ENCODE assay signal across 12 cellular contexts in the genomic region with DNA sequence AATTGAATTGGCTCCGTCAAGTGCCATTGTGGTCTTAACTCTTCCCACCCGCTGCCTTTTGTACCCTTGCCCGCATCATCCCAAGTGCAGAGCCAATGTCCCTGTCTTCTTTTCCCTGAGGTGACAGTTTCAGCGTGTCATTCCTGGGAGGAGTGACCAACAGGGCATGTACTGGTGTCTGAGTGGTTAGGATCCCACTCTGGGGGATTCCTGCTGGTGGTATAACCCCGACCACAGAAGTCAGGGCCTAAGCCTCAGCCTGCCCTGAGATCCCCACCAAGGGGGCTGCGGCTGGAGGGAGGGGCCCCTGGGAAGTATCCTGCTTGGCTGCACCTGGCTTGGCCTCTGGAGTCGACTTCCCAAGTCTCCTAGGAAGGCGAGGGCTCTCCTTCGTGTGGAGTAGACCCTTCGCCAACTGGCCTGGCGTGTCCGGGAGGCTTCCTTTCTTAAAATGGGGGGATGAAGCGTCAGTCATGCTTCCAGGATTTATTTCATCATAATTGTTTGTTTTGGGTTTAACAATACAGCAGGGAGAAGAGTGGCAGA. TPM values are rescaled to one million over a fixed set of nuclear protein-coding genes. Genes with fewer than 3 reads are reported as not detected.
DNase-seq lines count a peak whose midpoint lies in the region; TF ChIP-seq lines count a peak whose summit lies in the region.
"Had no signal": no experiment of that assay in that cellular context is flagged by ENCODE, and none has a peak within 500 bp of the region (broad histone marks: within the 10 kb centered on the region; RNA-seq: fewer than 3 reads in every experiment).

No MANE protein-coding gene starts in this region.

- H3K4me1 Mint-ChIP-seq in endothelial cell (ENCODE audit: unreplicated experiment) (peaks cover 28% of the 10 kb centered on the region), neural progenitor cell (peaks cover 31% of the 10 kb centered on the region)
- H3K4me1 Mint-ChIP-seq: activated naive CD4-positive, alpha-beta T cell treated with anti-CD3 and anti-CD28 coated beads, Interleukin-2, amount 50 U/mL, for 24 hours had no signal

- H3K4me3 ChIP-seq in neural progenitor cell (no peak overlapping the region), uterus (no peak overlapping the region)

- DNase-seq in NCI-H524 (lab: John Stamatoyannopoulos, UW) (peak; percentile 20 to 41), NCI-H524 treated with DMSO at 0.1 percent for 48 hours (lab: John Stamatoyannopoulos, UW) (no peak), endothelial cell (ENCODE audit: low spot score) (no peak), neural progenitor cell (ENCODE audit: low spot score) (no peak), uterus (no peak), Kasumi-1 (lab: John Stamatoyannopoulos, UW) (no peak), occipital lobe (lab: John Stamatoyannopoulos, UW) (no peak)
- DNase-seq in stimulated activated CD4-positive, alpha-beta T cell treated with anti-CD3 and anti-CD28 coated beads, Interleukin-12 subunit alpha, Interleukin-12 subunit beta, amount 100 ng/mL, for 4 hours = no peak
- DNase-seq: glutamatergic neuron had no signal

- H3K9me3 Mint-ChIP-seq in endothelial cell (ENCODE audit: unreplicated experiment) = no peaks in the 10 kb centered on the region
- H3K9me3 Mint-ChIP-seq in neural progenitor cell = peaks cover 5% of the 10 kb centered on the region
- H3K9me3 Mint-ChIP-seq: activated naive CD4-positive, alpha-beta T cell treated with anti-CD3 and anti-CD28 coated beads, Interleukin-2, amount 50 U/mL, for 24 hours; dendritic cell treated with granulocyte-macrophage colony-stimulating factor and Interleukin-4, amounts not matched to agents 40 ng/mL and 50 ng/mL, for 4 days; stimulated activated naive CD8-positive, alpha-beta T cell treated with anti-CD3 and anti-CD28 coated beads, Interleukin-15, Interleukin-2, amounts not matched to agents 100 ng/mL and 50 ng/mL, for 24 hours had no signal

- no peak overlapping the region for H2AFZ ChIP-seq in neural progenitor cell (replicated peaks)

- H3K4me2 ChIP-seq in neural progenitor cell = no peak overlapping the region

- H4K20me1 ChIP-seq in neural progenitor cell (ENCODE audit: low read depth) = peaks cover 10% of the 10 kb centered on the region

- no peak overlapping the region for H3K9ac ChIP-seq in neural progenitor cell

- H3K36me3 Mint-ChIP-seq in endothelial cell (ENCODE audit: low read depth, unreplicated experiment) = no peaks in the 10 kb centered on the region
- H3K36me3 Mint-ChIP-seq in neural progenitor cell = no peaks in the 10 kb centered on the region
- H3K36me3 Mint-ChIP-seq: activated naive CD4-positive, alpha-beta T cell treated with anti-CD3 and anti-CD28 coated beads, Interleukin-2, amount 50 U/mL, for 24 hours had no signal

- H3K27me3 ChIP-seq in neural progenitor cell (peaks cover 100% of the 10 kb centered on the region), uterus (no peaks in the 10 kb centered on the region)

- H3K9me3 ChIP-seq in neural progenitor cell (ENCODE audit: low read depth) = no peaks in the 10 kb centered on the region
- no peaks in the 10 kb centered on the region for H3K9me3 ChIP-seq in uterus

- no peaks in the 10 kb centered on the region for H3K79me2 ChIP-seq in neural progenitor cell (ENCODE audit: low read depth)

- H3K4me1 ChIP-seq in neural progenitor cell (peaks cover 15% of the 10 kb centered on the region), uterus (peaks cover 34 to 57% of the 10 kb centered on the region in 2 donors)

- H3K27ac ChIP-seq in neural progenitor cell = no peak overlapping the region
- peak overlapping the region; percentile 95 to 99 for H3K27ac ChIP-seq in uterus

- TF ChIP-seq CTCF in endothelial cell (IDR thresholded peaks at IDR 0.05; ENCODE audit: unreplicated experiment) (no peak), neural progenitor cell (IDR thresholded peaks at IDR 0.05) (no peak), uterus (IDR thresholded peaks at IDR 0.05) (no peak)

- H3F3A ChIP-seq in neural progenitor cell (ENCODE audit: low read depth) = no peaks in the 10 kb centered on the region

- H3K27ac Mint-ChIP-seq in endothelial cell (ENCODE audit: unreplicated experiment) = no peak overlapping the region
- H3K27ac Mint-ChIP-seq in neural progenitor cell = no peak overlapping the region
- H3K27ac Mint-ChIP-seq: dendritic cell treated with granulocyte-macrophage colony-stimulating factor and Interleukin-4, amounts not matched to agents 40 ng/mL and 50 ng/mL, for 4 days; stimulated activated naive CD8-positive, alpha-beta T cell treated with anti-CD3 and anti-CD28 coated beads, Interleukin-15, Interleukin-2, amounts not matched to agents 100 ng/mL and 50 ng/mL, for 24 hours had no signal

- intact Hi-C loops in uterus (cut with DNase I; ENCODE audit: low total_unique reads) = no loop called here

- no peak for TF ChIP-seq POLR2A in uterus (IDR thresholded peaks at IDR 0.05)

- H3K27me3 Mint-ChIP-seq in endothelial cell (ENCODE audit: unreplicated experiment) (peaks cover 7% of the 10 kb centered on the region), neural progenitor cell (ENCODE audit: insufficient read depth, low read depth) (peaks cover 82% of the 10 kb centered on the region)
- H3K27me3 Mint-ChIP-seq: activated naive CD4-positive, alpha-beta T cell treated with anti-CD3 and anti-CD28 coated beads, Interleukin-2, amount 50 U/mL, for 24 hours; dendritic cell treated with granulocyte-macrophage colony-stimulating factor and Interleukin-4, amounts not matched to agents 40 ng/mL and 50 ng/mL, for 4 days; stimulated activated naive CD8-positive, alpha-beta T cell treated with anti-CD3 and anti-CD28 coated beads, Interleukin-15, Interleukin-2, amounts not matched to agents 100 ng/mL and 50 ng/mL, for 24 hours had no signal

- H3K4me3 Mint-ChIP-seq in endothelial cell (ENCODE audit: unreplicated experiment) (peak overlapping the region; percentile 17), neural progenitor cell (peak overlapping the region; percentile 13)
- H3K4me3 Mint-ChIP-seq: activated naive CD4-positive, alpha-beta T cell treated with anti-CD3 and anti-CD28 coated beads, Interleukin-2, amount 50 U/mL, for 24 hours; dendritic cell treated with granulocyte-macrophage colony-stimulating factor and Interleukin-4, amounts not matched to agents 40 ng/mL and 50 ng/mL, for 4 days; stimulated activated naive CD8-positive, alpha-beta T cell treated with anti-CD3 and anti-CD28 coated beads, Interleukin-15, Interleukin-2, amounts not matched to agents 100 ng/mL and 50 ng/mL, for 24 hours had no signal

- H3K36me3 ChIP-seq in neural progenitor cell = no peaks in the 10 kb centered on the region
- H3K36me3 ChIP-seq in uterus = no peaks in the 10 kb centered on the region

RNA-seq across cellular contexts. Expression of a gene that starts 40.6 kb away (rescaled TPM):
- 9.9 TPM for total RNA-seq in endothelial cell (ENCODE audit: unreplicated experiment)
- total RNA-seq in neural progenitor cell (ENCODE audit: low replicate concordance) = 0.06 TPM in 2 replicates
- total RNA-seq in uterus = 100 to 1,000 TPM in 2 of 4 donors, 10 to 100 TPM in 2; 27.4 to 381 (median 78.4) TPM
- 124 TPM for total RNA-seq in occipital lobe

Comparison
In these comparisons a context has a peak if more than half of its experiments do, and no peak if none do; other contexts are left out.
1. DNase-seq: peak in NCI-H524 (2 of 2); none in NCI-H524 treated with DMSO at 0.1 percent for 48 hours (single experiment), endothelial cell (single experiment), neural progenitor cell (single experiment), uterus (0 of 2), Kasumi-1 (0 of 2), stimulated activated CD4-positive, alpha-beta T cell treated with anti-CD3 and anti-CD28 coated beads, Interleukin-12 subunit alpha, Interleukin-12 subunit beta, amount 100 ng/mL, for 4 hours (single experiment) and occipital lobe (single experiment).
2. RNA of a gene that starts 40.6 kb away (total RNA-seq): 27.4 to 381 TPM in uterus, 124 TPM in occipital lobe (single experiment) and 9.9 TPM in endothelial cell (single experiment); 0.06 TPM in neural progenitor cell; every median in the first group is over 10 times any median in the second.